13 cellular contexts compared by ENCODE assay signal in genomic region chr12:57138526-57139272, GRCh38. TPM values are rescaled to one million over a fixed set of nuclear protein-coding genes. Genes with fewer than 3 reads are reported as not detected.
A peak's percentile ranks its signal among the peaks of the same experiment; 100 is the strongest.
DNase-seq lines count a peak whose midpoint lies in the region; ATAC-seq and TF ChIP-seq lines count a peak whose summit lies in the region.
"Had no signal": no experiment of that assay in that cellular context is flagged by ENCODE, and none has a peak within 500 bp of the region (broad histone marks: within the 10 kb centered on the region; RNA-seq: fewer than 3 reads in every experiment).

No MANE protein-coding gene starts in this region.

- H3K36me3 ChIP-seq in adrenal gland (replicated peaks in 1 of 2) (peaks cover 0 to 42% of the 10 kb centered on the region in 2 donors), sigmoid colon (peaks cover 12 to 56% (median 35%) of the 10 kb centered on the region in 4 donors), HAP-1 (replicated peaks) (peaks cover 6% of the 10 kb centered on the region), neuronal stem cell (replicated peaks in 1 of 2; ENCODE audit: control insufficient read depth in 2 of 2, insufficient read depth in 2 of 2, low read length in 2 of 2) (peaks cover 26 to 56% of the 10 kb centered on the region in 2 donors)

- H3K27me3 ChIP-seq in adrenal gland: no peaks in the 10 kb centered on the region
- H3K27me3 ChIP-seq in sigmoid colon: no peaks in the 10 kb centered on the region
- H3K27me3 ChIP-seq in HAP-1 (ENCODE audit: low read depth): no peaks in the 10 kb centered on the region
- H3K27me3 ChIP-seq in neuronal stem cell (ENCODE audit: control insufficient read depth in 3 of 3, insufficient read depth in 3 of 3, low read depth in 1 of 3, low read length in 3 of 3): no peaks in the 10 kb centered on the region

- no peak for TF ChIP-seq POLR2A in adrenal gland (IDR thresholded peaks at IDR 0.05)
- TF ChIP-seq POLR2A in sigmoid colon (IDR thresholded peaks at IDR 0.05): no peak

- DNase-seq in GM03348 (ENCODE audit: low spot score) (peak; percentile 80), adrenal gland (peak in 6 of 7 donors; percentile 57 to 74 (median 62)), left ventricle myocardium superior (peak; percentile 89), sigmoid colon (peak; percentile 93), HAP-1 (ENCODE audit: low spot score in 2 of 2) (no peak), neuronal stem cell (ENCODE audit: low spot score) (no peak)
- DNase-seq: COR-L47, islet precursor cell, NCI-H2029 treated with DMSO at 0.1 percent for 48 hours had no signal

- no peak overlapping the region for H3K9ac ChIP-seq in neuronal stem cell (ENCODE audit: low read depth, low read length, poor library complexity)

- H4K8ac ChIP-seq in neuronal stem cell (ENCODE audit: low read depth, low read length): no peak overlapping the region

- H3K18ac ChIP-seq in neuronal stem cell (ENCODE audit: low read length): no peak overlapping the region

- TF ChIP-seq CTCF in adrenal gland (IDR thresholded peaks at IDR 0.05): no peak
- TF ChIP-seq CTCF in sigmoid colon (IDR thresholded peaks at IDR 0.05): no peak

- H3K79me1 ChIP-seq in neuronal stem cell (ENCODE audit: low read depth, low read length): peaks cover 11% of the 10 kb centered on the region

- in situ Hi-C loops in HAP-1 (cut with MboI; ENCODE audit: low sequenced_read_pairs): no loop called here

- H2BK12ac ChIP-seq in neuronal stem cell (ENCODE audit: low read length): no peak overlapping the region

- no peak for TF ChIP-seq EP300 in sigmoid colon (IDR thresholded peaks at IDR 0.05)

- no peak overlapping the region for H2BK120ac ChIP-seq in neuronal stem cell (ENCODE audit: low read depth, low read length)

- H3K4ac ChIP-seq in neuronal stem cell (ENCODE audit: low read length): no peak overlapping the region

- H3K4me1 ChIP-seq in adrenal gland (replicated peaks in 1 of 2) (peaks cover 0 to 59% of the 10 kb centered on the region in 2 donors), sigmoid colon (peaks cover 0 to 71% (median 52%) of the 10 kb centered on the region in 4 donors), HAP-1 (no peaks in the 10 kb centered on the region), neuronal stem cell (ENCODE audit: control insufficient read depth in 2 of 2, insufficient read depth in 1 of 2, low read depth in 1 of 2, low read length in 2 of 2) (peaks cover 16 to 29% of the 10 kb centered on the region in 2 donors)

- H2AFZ ChIP-seq in neuronal stem cell (ENCODE audit: low read length): no peak overlapping the region

- H2BK15ac ChIP-seq in neuronal stem cell (ENCODE audit: low read length): no peak overlapping the region

- H4K91ac ChIP-seq in neuronal stem cell (ENCODE audit: low read depth, low read length, poor library complexity): no peak overlapping the region

- no peak overlapping the region for H2BK5ac ChIP-seq in neuronal stem cell (ENCODE audit: low read length)

- H2AK5ac ChIP-seq in neuronal stem cell (ENCODE audit: low read depth, low read length): no peak overlapping the region

- H3K4me3 ChIP-seq in adrenal gland: no peak overlapping the region
- H3K4me3 ChIP-seq in sigmoid colon: no peak overlapping the region
- H3K4me3 ChIP-seq in HAP-1: no peak overlapping the region
- H3K4me3 ChIP-seq in neuronal stem cell (ENCODE audit: low read length in 2 of 2): no peak overlapping the region

- intact Hi-C loops in adrenal gland (cut with DNase I): no loop called here
- intact Hi-C loops in left ventricle myocardium superior (cut with micrococcal nuclease): no loop called here
- intact Hi-C loops in sigmoid colon (cut with DNase I): no loop called here

- H3K9me3 ChIP-seq in adrenal gland (replicated peaks in 1 of 3): no peaks in the 10 kb centered on the region
- H3K9me3 ChIP-seq in sigmoid colon: no peaks in the 10 kb centered on the region
- H3K9me3 ChIP-seq in HAP-1: no peaks in the 10 kb centered on the region
- H3K9me3 ChIP-seq in neuronal stem cell (replicated peaks in 1 of 2; ENCODE audit: control insufficient read depth in 2 of 2, insufficient read depth in 1 of 2, low read depth in 1 of 2, low read length in 2 of 2): no peaks in the 10 kb centered on the region

- 72 to 79% (median 78%) methylated on average over 12 to 13 of the region's 13 CpGs for WGBS in adrenal gland, 4 donors
- 36 to 73% methylated on average over 13 of the region's 13 CpGs for WGBS in sigmoid colon, 2 donors
- WGBS in neuronal stem cell (ENCODE audit: extremely low coverage in 2 of 2, insufficient read length in 2 of 2, insufficient replicate concordance in 1 of 2), 2 donors: no CpG with 5 or more reads among the region's 13 CpGs

- no peak overlapping the region for H3K4me2 ChIP-seq in neuronal stem cell (ENCODE audit: insufficient read depth, low read length, poor library complexity, severe bottlenecking)

- H3K27ac ChIP-seq in adrenal gland (peak overlapping the region in 2 of 5 donors; percentile 56 to 76), sigmoid colon (peak overlapping the region; percentile 34 to 99 (median 95)), neuronal stem cell (replicated peaks; ENCODE audit: low read length) (no peak overlapping the region)
- H3K27ac ChIP-seq: HL-60 had no signal

- H3K14ac ChIP-seq in neuronal stem cell (ENCODE audit: low read length): no peak overlapping the region

- H3K23ac ChIP-seq in neuronal stem cell (ENCODE audit: low read depth, low read length, poor library complexity): no peak overlapping the region

- ATAC-seq in left ventricle myocardium superior (peak; percentile 62), GM21381 (IDR thresholded peaks at IDR 0.05; ENCODE audit: unreplicated experiment) (no peak), GM19452 (IDR thresholded peaks at IDR 0.05; ENCODE audit: unreplicated experiment) (no peak)

RNA-seq across cellular contexts. Expression of gene LRP1-AS, which starts 8.7 kb away (rescaled TPM):
- total RNA-seq in adrenal gland (not detected), left ventricle myocardium superior (not detected), sigmoid colon (not detected)
- polyA plus RNA-seq in adrenal gland (not detected), sigmoid colon (not detected)
- not detected for polyA plus RNA-seq in neuronal stem cell (2013, experiment 1 of 2)
- polyA plus RNA-seq in neuronal stem cell (2013, experiment 2 of 2): not detected
- total RNA-seq: H4 had no signal

RNA-seq across cellular contexts. Expression of gene LRP1, which starts 10.4 kb away (rescaled TPM):
- total RNA-seq in adrenal gland (100 to 1,000 TPM; 126 to 307 (median 179) TPM), left ventricle myocardium superior (108 TPM), sigmoid colon (100 to 1,000 TPM; 147 to 262 (median 204) TPM)
- polyA plus RNA-seq in adrenal gland (10 to 100 TPM; 21.2 to 81.0 (median 59.2) TPM), sigmoid colon (10 to 100 TPM; 11.4 to 57.9 (median 14.1) TPM)
- polyA plus RNA-seq in neuronal stem cell (2013, experiment 1 of 2): 13.3 TPM
- polyA plus RNA-seq in neuronal stem cell (2013, experiment 2 of 2): 12.4 TPM

RNA-seq across cellular contexts. Expression of gene STAT6, which starts 27.5 kb away (rescaled TPM):
- 100 to 1,000 TPM; 109 to 227 (median 155) TPM for total RNA-seq in adrenal gland
- 100 to 1,000 TPM; 102 to 321 (median 177) TPM for polyA plus RNA-seq in adrenal gland
- 46.1 TPM for total RNA-seq in left ventricle myocardium superior
- 100 to 1,000 TPM; 105 to 163 (median 113) TPM for total RNA-seq in sigmoid colon
- 100 to 1,000 TPM in 2 of 3 donors, 10 to 100 TPM in 1; 66.1 to 210 (median 123) TPM for polyA plus RNA-seq in sigmoid colon
- 9.9 TPM for polyA plus RNA-seq in neuronal stem cell (2013, experiment 1 of 2)
- 8.0 TPM for polyA plus RNA-seq in neuronal stem cell (2013, experiment 2 of 2)

RNA-seq across cellular contexts. Expression of gene NAB2, which starts 49.8 kb away (rescaled TPM):
- 10 to 100 TPM; 16.8 to 36.0 (median 18.7) TPM for total RNA-seq in adrenal gland
- 10 to 100 TPM in 2 of 3 donors, 1 to 10 TPM in 1; 9.4 to 64.6 (median 56.9) TPM for polyA plus RNA-seq in adrenal gland
- 10.9 TPM for total RNA-seq in left ventricle myocardium superior
- 10 to 100 TPM; 24.8 to 28.9 (median 27.4) TPM for total RNA-seq in sigmoid colon
- polyA plus RNA-seq in sigmoid colon: 1 to 10 TPM; 2.5 to 9.5 (median 5.4) TPM
- 51.0 TPM for polyA plus RNA-seq in neuronal stem cell (2013, experiment 1 of 2)
- 47.9 TPM for polyA plus RNA-seq in neuronal stem cell (2013, experiment 2 of 2)

Comparison
In these comparisons a context has a peak if more than half of its experiments do, and no peak if none do; other contexts are left out.
1. DNase-seq: peak in GM03348 (single experiment), adrenal gland (6 of 7), left ventricle myocardium superior (single experiment) and sigmoid colon (single experiment); none in HAP-1 (0 of 2) and neuronal stem cell (single experiment).